In the genomic region with DNA sequence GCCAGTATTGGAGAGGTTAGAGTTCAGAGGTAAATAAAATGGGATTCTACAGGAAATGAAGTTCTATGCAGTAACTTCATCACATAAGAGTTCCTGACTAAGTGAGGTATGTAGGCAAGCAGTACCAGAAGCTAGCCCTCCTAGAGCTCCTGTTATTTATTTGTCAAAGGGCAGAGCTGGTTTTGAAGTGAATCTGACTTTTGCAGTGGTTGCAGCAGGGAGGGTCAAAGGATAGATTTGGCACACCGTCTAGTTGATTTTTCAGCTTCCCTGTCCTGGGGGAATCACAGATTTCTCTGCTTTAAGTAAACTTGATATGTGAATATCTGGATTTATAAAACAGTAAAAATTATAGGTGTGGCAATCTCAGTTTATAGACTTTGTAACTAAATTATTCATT, we compare ENCODE assay signal across 25 cellular contexts.
"Had no signal": no experiment of that assay in that cellular context is flagged by ENCODE, and none has a peak within 500 bp of the region (broad histone marks: within the 10 kb centered on the region; RNA-seq: fewer than 3 reads in every experiment).

No MANE protein-coding gene starts in this region.

- H3K4me1 ChIP-seq: heart left ventricle, left lung, lower lobe of right lung, transverse colon, upper lobe of left lung had no signal

- H3K4me3 ChIP-seq: heart left ventricle, left lung, lower lobe of right lung, ovary, smooth muscle cell, transverse colon, upper lobe of left lung had no signal

- ATAC-seq: heart left ventricle; left lung; lower lobe of right lung; natural killer cell; stimulated activated memory B cell treated with anti-CD40 and anti-IgM and Interleukin-4, amounts not matched to agents 10 μg/mL and 1 μg/mL and 100 μg/mL, for 72 hours; stimulated activated naive CD8-positive, alpha-beta T cell treated with anti-CD3 and anti-CD28 coated beads, Interleukin-15, amount 100 ng/mL, for 72 hours had no signal

- H3K4me3 Mint-ChIP-seq: immature natural killer cell; mesothelial cell of epicardium; natural killer cell; stimulated activated memory B cell treated with anti-CD40 and anti-IgM and Interleukin-4, amounts not matched to agents 10 μg/mL and 1 μg/mL and 100 μg/mL, for 72 hours; stimulated activated naive CD8-positive, alpha-beta T cell treated with anti-CD3 and anti-CD28 coated beads, Interleukin-15, amount 100 ng/mL, for 72 hours had no signal

- H3K36me3 Mint-ChIP-seq: immature natural killer cell; mesothelial cell of epicardium; naive B cell; natural killer cell; stimulated activated memory B cell treated with anti-CD40 and anti-IgM and Interleukin-4, amounts not matched to agents 10 μg/mL and 1 μg/mL and 100 μg/mL, for 72 hours had no signal

- H3K9me3 Mint-ChIP-seq: immature natural killer cell; stimulated activated memory B cell treated with anti-CD40 and anti-IgM and Interleukin-4, amounts not matched to agents 10 μg/mL and 1 μg/mL and 100 μg/mL, for 72 hours; stimulated activated naive CD8-positive, alpha-beta T cell treated with anti-CD3 and anti-CD28 coated beads, Interleukin-15, amount 100 ng/mL, for 72 hours had no signal

- H3K9me3 ChIP-seq: heart left ventricle, left lung, lower lobe of right lung, ovary, transverse colon, upper lobe of left lung had no signal

- H3K4me1 Mint-ChIP-seq: immature natural killer cell; natural killer cell; stimulated activated memory B cell treated with anti-CD40 and anti-IgM and Interleukin-4, amounts not matched to agents 10 μg/mL and 1 μg/mL and 100 μg/mL, for 72 hours; stimulated activated naive CD8-positive, alpha-beta T cell treated with anti-CD3 and anti-CD28 coated beads, Interleukin-15, amount 100 ng/mL, for 72 hours had no signal

- H3K27me3 Mint-ChIP-seq: progenitor cell of endocrine pancreas; stimulated activated memory B cell treated with anti-CD40 and anti-IgM and Interleukin-4, amounts not matched to agents 10 μg/mL and 1 μg/mL and 100 μg/mL, for 72 hours; stimulated activated naive CD8-positive, alpha-beta T cell treated with anti-CD3 and anti-CD28 coated beads, Interleukin-15, amount 100 ng/mL, for 72 hours had no signal

- H3K4me2 ChIP-seq: smooth muscle cell had no signal

- H3K27ac Mint-ChIP-seq: immature natural killer cell; mesothelial cell of epicardium; natural killer cell; progenitor cell of endocrine pancreas; stimulated activated memory B cell treated with anti-CD40 and anti-IgM and Interleukin-4, amounts not matched to agents 10 μg/mL and 1 μg/mL and 100 μg/mL, for 72 hours; stimulated activated naive CD8-positive, alpha-beta T cell treated with anti-CD3 and anti-CD28 coated beads, Interleukin-15, amount 100 ng/mL, for 72 hours had no signal

- DNase-seq: glutamatergic neuron; heart left ventricle; hypothalamus; immature natural killer cell; islet precursor cell; left lung; lower lobe of right lung; mammary epithelial cell; mesenchymal stem cell; natural killer cell; ovary; stimulated activated CD4-positive, alpha-beta T cell treated with anti-CD3 and anti-CD28 coated beads, Interleukin-1b, Interleukin-23, amount 100 ng/mL, for 48 hours; stimulated activated CD4-positive, alpha-beta T cell treated with anti-CD3 and anti-CD28 coated beads, Interleukin-2, amount 100 ng/mL, for 48 hours; stimulated activated CD4-positive, alpha-beta T cell treated with anti-CD3 and anti-CD28 coated beads, Interleukin-4, amount 100 ng/mL, for 4 hours; stimulated activated CD8-positive, alpha-beta memory T cell treated with anti-CD3 and anti-CD28 coated beads, Interleukin-4, amount 100 ng/mL, for 48 hours; stimulated activated naive CD4-positive, alpha-beta T cell treated with Interleukin-2 at 50 U/mL for 16 hours; stimulated activated naive CD8-positive, alpha-beta T cell treated with anti-CD3 and anti-CD28 coated beads, Interleukin-15, amount 100 ng/mL, for 72 hours; substantia nigra; transverse colon; upper lobe of left lung had no signal

- H3K27me3 ChIP-seq: left lung, ovary, transverse colon, upper lobe of left lung had no signal

- H3K27ac ChIP-seq: heart left ventricle, left lung, lower lobe of right lung, ovary, transverse colon, upper lobe of left lung had no signal

- H3K36me3 ChIP-seq: heart left ventricle, left lung, lower lobe of right lung, ovary, transverse colon, upper lobe of left lung had no signal
